In genomic region chr19:11565657-11566117, GRCh38 we compare ENCODE assay signal across 6 cellular contexts. TPM values are rescaled to one million over a fixed set of nuclear protein-coding genes. Genes with fewer than 3 reads are reported as not detected.
"Had no signal": no experiment of that assay in that cellular context is flagged by ENCODE, and none has a peak within 500 bp of the region (broad histone marks: within the 10 kb centered on the region; RNA-seq: fewer than 3 reads in every experiment).

No MANE protein-coding gene starts in this region.

RNA-seq across cellular contexts. Expression of gene ACP5, which starts 11.8 kb away (rescaled TPM):
- total RNA-seq: endothelial cell of umbilical vein had no signal

RNA-seq across cellular contexts. Expression of gene CNN1, which starts 27.0 kb away (rescaled TPM):
- total RNA-seq: activated CD8-positive, alpha-beta T cell treated with anti-CD3 and anti-CD28 coated beads for 36 hours; activated naive CD4-positive, alpha-beta T cell treated with anti-CD3 and anti-CD28 coated beads for 36 hours; activated T-helper 2 cell treated with anti-CD3 and anti-CD28 coated beads, Interferon-gamma antibody, Interleukin-2, Interleukin-4, amounts not matched to agents 10 μg/mL and 5 μg/mL and 100 μg/mL, durations not matched to agents 14 hours and 24 hours and 36 hours; dermis microvascular lymphatic vessel endothelial cell; endothelial cell of umbilical vein; T-helper 2 cell treated with Interferon-gamma antibody and Interleukin-4, amounts not matched to agents 100 ng/mL and 5 ng/mL, for 36 hours had no signal
